In the genomic region with DNA sequence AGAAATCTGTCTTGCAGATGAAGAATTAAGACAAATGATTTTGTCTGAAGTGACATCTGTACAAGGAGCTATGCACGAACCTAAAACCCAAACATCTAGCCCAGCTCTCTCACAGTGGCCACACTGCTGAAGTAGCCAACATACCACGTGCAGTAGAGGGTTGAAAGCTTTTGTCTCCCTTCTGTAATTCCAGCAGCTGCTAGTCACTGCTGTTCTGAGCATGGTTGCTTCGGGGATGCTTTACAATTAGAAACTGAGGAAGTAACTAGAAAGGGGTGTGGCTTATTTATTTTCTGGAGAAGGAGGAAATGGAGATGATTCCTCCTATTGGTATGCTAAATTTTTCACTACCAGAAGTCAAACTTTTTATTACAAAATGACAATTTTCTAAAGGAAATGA, we compare ENCODE assay signal across 1 cellular context.
TF ChIP-seq lines count a peak whose summit lies in the region.

No MANE protein-coding gene starts in this region.

TF ChIP-seq in SK-N-SH treated with all-trans-retinoic acid at 6 μM for 48 hours, 23 proteins besides CTCF, POLR2A, EP300 and RAD21 (continued from another document):
- TF ChIP-seq, protein P1, sequence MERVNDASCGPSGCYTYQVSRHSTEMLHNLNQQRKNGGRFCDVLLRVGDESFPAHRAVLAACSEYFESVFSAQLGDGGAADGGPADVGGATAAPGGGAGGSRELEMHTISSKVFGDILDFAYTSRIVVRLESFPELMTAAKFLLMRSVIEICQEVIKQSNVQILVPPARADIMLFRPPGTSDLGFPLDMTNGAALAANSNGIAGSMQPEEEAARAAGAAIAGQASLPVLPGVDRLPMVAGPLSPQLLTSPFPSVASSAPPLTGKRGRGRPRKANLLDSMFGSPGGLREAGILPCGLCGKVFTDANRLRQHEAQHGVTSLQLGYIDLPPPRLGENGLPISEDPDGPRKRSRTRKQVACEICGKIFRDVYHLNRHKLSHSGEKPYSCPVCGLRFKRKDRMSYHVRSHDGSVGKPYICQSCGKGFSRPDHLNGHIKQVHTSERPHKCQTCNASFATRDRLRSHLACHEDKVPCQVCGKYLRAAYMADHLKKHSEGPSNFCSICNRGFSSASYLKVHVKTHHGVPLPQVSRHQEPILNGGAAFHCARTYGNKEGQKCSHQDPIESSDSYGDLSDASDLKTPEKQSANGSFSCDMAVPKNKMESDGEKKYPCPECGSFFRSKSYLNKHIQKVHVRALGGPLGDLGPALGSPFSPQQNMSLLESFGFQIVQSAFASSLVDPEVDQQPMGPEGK (CRISPR knock-in tag; IDR thresholded peaks at IDR 0.05; ENCODE audit: borderline replicate concordance) = no peak
- TF ChIP-seq, protein P2, sequence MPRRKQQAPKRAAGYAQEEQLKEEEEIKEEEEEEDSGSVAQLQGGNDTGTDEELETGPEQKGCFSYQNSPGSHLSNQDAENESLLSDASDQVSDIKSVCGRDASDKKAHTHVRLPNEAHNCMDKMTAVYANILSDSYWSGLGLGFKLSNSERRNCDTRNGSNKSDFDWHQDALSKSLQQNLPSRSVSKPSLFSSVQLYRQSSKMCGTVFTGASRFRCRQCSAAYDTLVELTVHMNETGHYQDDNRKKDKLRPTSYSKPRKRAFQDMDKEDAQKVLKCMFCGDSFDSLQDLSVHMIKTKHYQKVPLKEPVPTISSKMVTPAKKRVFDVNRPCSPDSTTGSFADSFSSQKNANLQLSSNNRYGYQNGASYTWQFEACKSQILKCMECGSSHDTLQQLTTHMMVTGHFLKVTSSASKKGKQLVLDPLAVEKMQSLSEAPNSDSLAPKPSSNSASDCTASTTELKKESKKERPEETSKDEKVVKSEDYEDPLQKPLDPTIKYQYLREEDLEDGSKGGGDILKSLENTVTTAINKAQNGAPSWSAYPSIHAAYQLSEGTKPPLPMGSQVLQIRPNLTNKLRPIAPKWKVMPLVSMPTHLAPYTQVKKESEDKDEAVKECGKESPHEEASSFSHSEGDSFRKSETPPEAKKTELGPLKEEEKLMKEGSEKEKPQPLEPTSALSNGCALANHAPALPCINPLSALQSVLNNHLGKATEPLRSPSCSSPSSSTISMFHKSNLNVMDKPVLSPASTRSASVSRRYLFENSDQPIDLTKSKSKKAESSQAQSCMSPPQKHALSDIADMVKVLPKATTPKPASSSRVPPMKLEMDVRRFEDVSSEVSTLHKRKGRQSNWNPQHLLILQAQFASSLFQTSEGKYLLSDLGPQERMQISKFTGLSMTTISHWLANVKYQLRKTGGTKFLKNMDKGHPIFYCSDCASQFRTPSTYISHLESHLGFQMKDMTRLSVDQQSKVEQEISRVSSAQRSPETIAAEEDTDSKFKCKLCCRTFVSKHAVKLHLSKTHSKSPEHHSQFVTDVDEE (CRISPR knock-in tag; IDR thresholded peaks at IDR 0.05) = no peak
- no peak for TF ChIP-seq ZFP30 (CRISPR knock-in tag; IDR thresholded peaks at IDR 0.05)
- peak; percentile 58 for TF ChIP-seq ISL1 (CRISPR knock-in tag; IDR thresholded peaks at IDR 0.05)
- peak; percentile 87; the same call in 1 of the 2 replicates for TF ChIP-seq CSDC2 (CRISPR knock-in tag; IDR thresholded peaks at IDR 0.05)
- TF ChIP-seq ZNF70 (CRISPR knock-in tag; IDR thresholded peaks at IDR 0.05) = no peak
- no peak for TF ChIP-seq SNAI2 (CRISPR knock-in tag; IDR thresholded peaks at IDR 0.05)
